6 cellular contexts compared by ENCODE assay signal in the genomic region with DNA sequence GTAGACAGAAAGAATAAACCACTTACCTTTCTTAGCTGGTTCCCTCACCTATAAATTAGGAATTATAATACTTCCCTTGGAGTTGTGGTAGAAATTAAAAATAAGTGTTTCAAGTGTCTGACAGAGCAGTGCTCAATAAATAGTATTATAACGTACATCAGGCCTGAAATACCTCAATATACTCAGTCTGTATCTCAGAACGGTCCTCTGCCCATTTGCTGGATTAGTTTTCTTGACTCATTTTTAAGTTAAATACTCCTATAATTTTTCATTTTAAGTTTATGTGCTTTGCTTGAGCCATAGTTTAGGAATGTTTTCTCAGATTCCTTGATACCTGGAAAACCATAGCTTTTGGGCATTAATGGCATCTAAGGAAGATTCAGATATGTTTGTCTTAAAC.
"Had no signal": no experiment of that assay in that cellular context is flagged by ENCODE, and none has a peak within 500 bp of the region (broad histone marks: within the 10 kb centered on the region; RNA-seq: fewer than 3 reads in every experiment).

No MANE protein-coding gene starts in this region.

- H3K27ac ChIP-seq: HL-60, KMS-11 had no signal

- H3K4me3 Mint-ChIP-seq: IgD-negative memory B cell had no signal

- H3K9me3 Mint-ChIP-seq: IgD-negative memory B cell had no signal

- DNase-seq: IMR-90, KBM-7, KG1 had no signal

- H3K4me2 ChIP-seq: KMS-11 had no signal

- H3K9ac ChIP-seq: KMS-11 had no signal

- H3K27me3 Mint-ChIP-seq: IgD-negative memory B cell had no signal
